Comparison of ENCODE assay signal across 1 cellular context in the genomic region with DNA sequence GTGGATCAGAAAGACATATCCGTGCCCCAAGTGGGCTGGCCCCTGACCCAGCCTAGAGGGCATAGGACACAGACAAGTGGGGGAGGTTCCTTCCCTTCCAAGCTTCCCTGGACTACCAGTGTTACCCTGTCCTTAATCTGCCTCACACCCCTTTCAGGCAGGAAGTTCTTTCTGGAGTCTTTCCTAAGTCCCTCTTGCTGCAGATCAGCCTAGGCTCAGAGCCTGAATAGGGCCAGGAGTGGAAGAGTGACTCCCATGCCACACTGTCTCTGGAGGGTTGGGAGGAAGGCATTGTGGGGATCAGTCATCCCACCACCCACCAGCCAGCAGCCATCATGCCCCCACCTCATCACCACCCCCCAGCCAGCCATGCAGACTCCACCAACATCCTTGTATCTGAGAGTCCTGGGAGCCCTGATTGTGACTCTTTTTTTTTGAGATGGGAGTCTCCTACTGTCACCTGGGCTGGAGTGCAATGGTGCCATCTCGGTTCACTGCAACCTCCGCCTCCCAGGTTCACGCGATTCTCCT.
A peak's percentile ranks its signal among the peaks of the same experiment; 100 is the strongest.
TF ChIP-seq lines count a peak whose summit lies in the region.

No MANE protein-coding gene starts in this region.

TF ChIP-seq in HepG2, 621 proteins besides CTCF, POLR2A, EP300 and RAD21:
- TF ChIP-seq, protein P1, sequence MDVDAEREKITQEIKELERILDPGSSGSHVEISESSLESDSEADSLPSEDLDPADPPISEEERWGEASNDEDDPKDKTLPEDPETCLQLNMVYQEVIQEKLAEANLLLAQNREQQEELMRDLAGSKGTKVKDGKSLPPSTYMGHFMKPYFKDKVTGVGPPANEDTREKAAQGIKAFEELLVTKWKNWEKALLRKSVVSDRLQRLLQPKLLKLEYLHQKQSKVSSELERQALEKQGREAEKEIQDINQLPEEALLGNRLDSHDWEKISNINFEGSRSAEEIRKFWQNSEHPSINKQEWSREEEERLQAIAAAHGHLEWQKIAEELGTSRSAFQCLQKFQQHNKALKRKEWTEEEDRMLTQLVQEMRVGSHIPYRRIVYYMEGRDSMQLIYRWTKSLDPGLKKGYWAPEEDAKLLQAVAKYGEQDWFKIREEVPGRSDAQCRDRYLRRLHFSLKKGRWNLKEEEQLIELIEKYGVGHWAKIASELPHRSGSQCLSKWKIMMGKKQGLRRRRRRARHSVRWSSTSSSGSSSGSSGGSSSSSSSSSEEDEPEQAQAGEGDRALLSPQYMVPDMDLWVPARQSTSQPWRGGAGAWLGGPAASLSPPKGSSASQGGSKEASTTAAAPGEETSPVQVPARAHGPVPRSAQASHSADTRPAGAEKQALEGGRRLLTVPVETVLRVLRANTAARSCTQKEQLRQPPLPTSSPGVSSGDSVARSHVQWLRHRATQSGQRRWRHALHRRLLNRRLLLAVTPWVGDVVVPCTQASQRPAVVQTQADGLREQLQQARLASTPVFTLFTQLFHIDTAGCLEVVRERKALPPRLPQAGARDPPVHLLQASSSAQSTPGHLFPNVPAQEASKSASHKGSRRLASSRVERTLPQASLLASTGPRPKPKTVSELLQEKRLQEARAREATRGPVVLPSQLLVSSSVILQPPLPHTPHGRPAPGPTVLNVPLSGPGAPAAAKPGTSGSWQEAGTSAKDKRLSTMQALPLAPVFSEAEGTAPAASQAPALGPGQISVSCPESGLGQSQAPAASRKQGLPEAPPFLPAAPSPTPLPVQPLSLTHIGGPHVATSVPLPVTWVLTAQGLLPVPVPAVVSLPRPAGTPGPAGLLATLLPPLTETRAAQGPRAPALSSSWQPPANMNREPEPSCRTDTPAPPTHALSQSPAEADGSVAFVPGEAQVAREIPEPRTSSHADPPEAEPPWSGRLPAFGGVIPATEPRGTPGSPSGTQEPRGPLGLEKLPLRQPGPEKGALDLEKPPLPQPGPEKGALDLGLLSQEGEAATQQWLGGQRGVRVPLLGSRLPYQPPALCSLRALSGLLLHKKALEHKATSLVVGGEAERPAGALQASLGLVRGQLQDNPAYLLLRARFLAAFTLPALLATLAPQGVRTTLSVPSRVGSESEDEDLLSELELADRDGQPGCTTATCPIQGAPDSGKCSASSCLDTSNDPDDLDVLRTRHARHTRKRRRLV (CRISPR knock-in tag; IDR thresholded peaks at IDR 0.05): no peak
- no peak for TF ChIP-seq ZC3H4 (CRISPR knock-in tag; IDR thresholded peaks at IDR 0.05; ENCODE audit: borderline replicate concordance)
- peak; percentile 46; the same call in 1 of the 2 replicates for TF ChIP-seq ZMYM3 (CRISPR knock-in tag; IDR thresholded peaks at IDR 0.05)
TF ChIP-seq in HepG2: peak in this region for 1.
